In genomic region chr3:104596551-104596950, GRCh38 we compare ENCODE assay signal across 8 cellular contexts.
DNase-seq lines count a peak whose midpoint lies in the region; ATAC-seq, FAIRE-seq and TF ChIP-seq lines count a peak whose summit lies in the region.

No MANE protein-coding gene starts in this region.

- H3K9ac ChIP-seq in astrocyte (ENCODE audit: low read length): no peak overlapping the region

- 49 to 52% methylated on average over 2 of the region's 2 CpGs for WGBS in aorta, 2 donors

- H3K4me1 Mint-ChIP-seq in astrocyte (ENCODE audit: low read depth, unreplicated experiment): no peaks in the 10 kb centered on the region
- H3K4me1 Mint-ChIP-seq in activated naive CD8-positive, alpha-beta T cell treated with anti-CD3 and anti-CD28 coated beads, Interleukin-2, amount 50 U/mL, for 24 hours: peaks cover 2% of the 10 kb centered on the region

- no peaks in the 10 kb centered on the region for H3K27me3 Mint-ChIP-seq in astrocyte (ENCODE audit: low read depth, unreplicated experiment)
- no peaks in the 10 kb centered on the region for H3K27me3 Mint-ChIP-seq in activated naive CD8-positive, alpha-beta T cell treated with anti-CD3 and anti-CD28 coated beads, Interleukin-2, amount 50 U/mL, for 24 hours

- H3K27ac ChIP-seq in astrocyte (ENCODE audit: low read depth, low read length) (no peak overlapping the region), left lung (no peak overlapping the region), aorta (ENCODE audit: low read depth in 1 of 2, low read length in 2 of 2) (no peak overlapping the region)

- H3K4me1 ChIP-seq in BE2C (no peaks in the 10 kb centered on the region), astrocyte (ENCODE audit: insufficient read depth, low read length) (no peaks in the 10 kb centered on the region), left lung (no peaks in the 10 kb centered on the region), aorta (ENCODE audit: control insufficient read depth in 1 of 2, insufficient read depth in 2 of 2, low read length in 2 of 2) (no peaks in the 10 kb centered on the region)

- no peaks in the 10 kb centered on the region for H4K20me1 ChIP-seq in astrocyte (ENCODE audit: insufficient read depth, low read length)

- H3K9me3 Mint-ChIP-seq in astrocyte (ENCODE audit: unreplicated experiment): no peaks in the 10 kb centered on the region
- no peaks in the 10 kb centered on the region for H3K9me3 Mint-ChIP-seq in activated naive CD8-positive, alpha-beta T cell treated with anti-CD3 and anti-CD28 coated beads, Interleukin-2, amount 50 U/mL, for 24 hours

- H3K27ac Mint-ChIP-seq in astrocyte (ENCODE audit: unreplicated experiment): no peak overlapping the region
- H3K27ac Mint-ChIP-seq in activated naive CD8-positive, alpha-beta T cell treated with anti-CD3 and anti-CD28 coated beads, Interleukin-2, amount 50 U/mL, for 24 hours: no peak overlapping the region

- H3K9me3 ChIP-seq in BE2C (no peaks in the 10 kb centered on the region), astrocyte (ENCODE audit: insufficient read depth, low read depth, low read length) (no peaks in the 10 kb centered on the region), left lung (no peaks in the 10 kb centered on the region), aorta (ENCODE audit: control insufficient read depth, low read length) (no peaks in the 10 kb centered on the region)

- no peak overlapping the region for H3K4me2 ChIP-seq in astrocyte (ENCODE audit: low read length)

- peak; percentile 83 for ATAC-seq in GM18520 (IDR thresholded peaks at IDR 0.05; ENCODE audit: unreplicated experiment)
- ATAC-seq in HG02938 (IDR thresholded peaks at IDR 0.05; ENCODE audit: unreplicated experiment): peak; percentile 86
- peak; percentile 94 for ATAC-seq in left lung
- ATAC-seq in aorta (ENCODE audit: low FRiP score): no peak
- no peak for ATAC-seq in activated naive CD8-positive, alpha-beta T cell treated with anti-CD3 and anti-CD28 coated beads, Interleukin-2, amount 50 U/mL, for 24 hours

- no peaks in the 10 kb centered on the region for H3K36me3 ChIP-seq in BE2C
- H3K36me3 ChIP-seq in astrocyte (ENCODE audit: insufficient read depth, low read length): no peaks in the 10 kb centered on the region
- H3K36me3 ChIP-seq in left lung: no peaks in the 10 kb centered on the region
- H3K36me3 ChIP-seq in aorta (ENCODE audit: control insufficient read depth in 1 of 2, insufficient read depth in 2 of 2, low read length in 1 of 2): no peaks in the 10 kb centered on the region

- no peaks in the 10 kb centered on the region for H3K79me2 ChIP-seq in astrocyte (ENCODE audit: insufficient read depth, low read length)

- H3K4me3 Mint-ChIP-seq in astrocyte (ENCODE audit: unreplicated experiment): no peak overlapping the region
- no peak overlapping the region for H3K4me3 Mint-ChIP-seq in activated naive CD8-positive, alpha-beta T cell treated with anti-CD3 and anti-CD28 coated beads, Interleukin-2, amount 50 U/mL, for 24 hours

- H3K36me3 Mint-ChIP-seq in astrocyte (ENCODE audit: low read depth, unreplicated experiment): no peaks in the 10 kb centered on the region
- no peaks in the 10 kb centered on the region for H3K36me3 Mint-ChIP-seq in activated naive CD8-positive, alpha-beta T cell treated with anti-CD3 and anti-CD28 coated beads, Interleukin-2, amount 50 U/mL, for 24 hours (ENCODE audit: low read depth)

- no peak overlapping the region for H2AFZ ChIP-seq in astrocyte (ENCODE audit: low read depth, low read length)

- peak; percentile 54 for FAIRE-seq in astrocyte (lab: Jason Lieb, UNC)

- TF ChIP-seq CTCF in BE2C (IDR thresholded peaks at IDR 0.05; ENCODE audit: low read depth, low read length) (peak; percentile 76), astrocyte (IDR thresholded peaks at IDR 0.05; ENCODE audit: insufficient read depth, low read depth, low read length) (peak; percentile 63), left lung (IDR thresholded peaks at IDR 0.05) (peak; percentile 23 to 24)

- intact Hi-C loops in left lung (cut with DNase I) (no loop called here), aorta (cut with DNase I) (no loop called here)

- H3K27me3 ChIP-seq in BE2C: no peaks in the 10 kb centered on the region
- no peaks in the 10 kb centered on the region for H3K27me3 ChIP-seq in astrocyte (ENCODE audit: insufficient read depth, low read length)
- no peaks in the 10 kb centered on the region for H3K27me3 ChIP-seq in left lung
- no peaks in the 10 kb centered on the region for H3K27me3 ChIP-seq in aorta (ENCODE audit: control insufficient read depth in 1 of 2, insufficient read depth in 2 of 2, low read length in 1 of 2)

- H3K4me3 ChIP-seq in BE2C (ENCODE audit: low read depth, low read length) (no peak overlapping the region), astrocyte (ENCODE audit: insufficient read depth, low read depth, low read length) (no peak overlapping the region), left lung (no peak overlapping the region), aorta (ENCODE audit: low read length in 2 of 2) (no peak overlapping the region)

- DNase-seq in BE2C: peak; percentile 21
- DNase-seq in NCI-H2029 treated with DMSO at 0.1 percent for 48 hours (lab: John Stamatoyannopoulos, UW): peak; percentile 15
- DNase-seq in astrocyte (ENCODE audit: low read depth): peak; percentile 51
- DNase-seq in left lung: no peak
- no peak for DNase-seq in aorta
- DNase-seq in activated naive CD8-positive, alpha-beta T cell treated with anti-CD3 and anti-CD28 coated beads, Interleukin-2, amount 50 U/mL, for 24 hours: no peak

Comparison
In these comparisons a context has a peak if more than half of its experiments do, and no peak if none do; other contexts are left out.
1. DNase-seq: peak in BE2C (single experiment), NCI-H2029 treated with DMSO at 0.1 percent for 48 hours (single experiment) and astrocyte (single experiment); none in left lung (0 of 2), aorta (0 of 2) and activated naive CD8-positive, alpha-beta T cell treated with anti-CD3 and anti-CD28 coated beads, Interleukin-2, amount 50 U/mL, for 24 hours (single experiment).
2. CTCF ChIP-seq: peak in every context shown above with its lines; median percentile 76 in BE2C; 63 in astrocyte; 24 in left lung.
3. ATAC-seq: peak in GM18520 (single experiment), HG02938 (single experiment) and left lung (single experiment); none in aorta (single experiment) and activated naive CD8-positive, alpha-beta T cell treated with anti-CD3 and anti-CD28 coated beads, Interleukin-2, amount 50 U/mL, for 24 hours (single experiment).